1 cellular context compared by ENCODE assay signal in genomic region chr7:75987805-75988630, GRCh38.
TF ChIP-seq lines count a peak whose summit lies in the region.

No MANE protein-coding gene starts in this region.

TF ChIP-seq in SK-N-SH, 30 proteins besides CTCF, POLR2A, EP300 and RAD21 (continued from another document):
- TF ChIP-seq ZBTB33 (IDR thresholded peaks at IDR 0.05; ENCODE audit: borderline replicate concordance, low read depth) (no peak), IRF3 (IDR thresholded peaks at IDR 0.05; ENCODE audit: low read depth, low read length) (no peak)
